Comparison of ENCODE assay signal across 9 cellular contexts in genomic region chr1:39892611-39893595, GRCh38. TPM values are rescaled to one million over a fixed set of nuclear protein-coding genes. Genes with fewer than 3 reads are reported as not detected.
DNase-seq lines count a peak whose midpoint lies in the region; ATAC-seq and TF ChIP-seq lines count a peak whose summit lies in the region.
"Had no signal": no experiment of that assay in that cellular context is flagged by ENCODE, and none has a peak within 500 bp of the region (broad histone marks: within the 10 kb centered on the region; RNA-seq: fewer than 3 reads in every experiment).

No MANE protein-coding gene starts in this region.

- H3K36me3 ChIP-seq in body of pancreas (replicated peaks in 1 of 2; ENCODE audit: insufficient read depth in 1 of 2, low read depth in 2 of 2): no peaks in the 10 kb centered on the region
- no peaks in the 10 kb centered on the region for H3K36me3 ChIP-seq in lower lobe of right lung

- TF ChIP-seq CTCF in body of pancreas (IDR thresholded peaks at IDR 0.05) (peak in 1 of 7 experiments; percentile 6), lower lobe of right lung (IDR thresholded peaks at IDR 0.05) (no peak)

- WGBS in body of pancreas, 2 donors: 5% methylated on average over 6 of the region's 6 CpGs

- H3K4me1 ChIP-seq in body of pancreas (peaks cover 56% of the 10 kb centered on the region), lower lobe of right lung (peaks cover 38% of the 10 kb centered on the region)

- H3K4me3 ChIP-seq in body of pancreas: no peak overlapping the region
- H3K4me3 ChIP-seq in lower lobe of right lung: no peak overlapping the region
- H3K4me3 ChIP-seq: dorsolateral prefrontal cortex had no signal

- no peak for TF ChIP-seq POLR2A in body of pancreas (IDR thresholded peaks at IDR 0.05)

- H3K27ac ChIP-seq in body of pancreas (peak overlapping the region; percentile 19 to 65 (median 36)), lower lobe of right lung (peak overlapping the region; percentile 49)

- no peaks in the 10 kb centered on the region for H3K27me3 ChIP-seq in body of pancreas
- H3K27me3 ChIP-seq in lower lobe of right lung (ENCODE audit: low read depth): peaks cover 8% of the 10 kb centered on the region
- H3K27me3 ChIP-seq: dorsolateral prefrontal cortex had no signal

- DNase-seq in DMS 273 treated with DMSO at 0.1 percent for 48 hours (lab: John Stamatoyannopoulos, UW) (peak; percentile 96), NCI-H1417 (lab: John Stamatoyannopoulos, UW) (peak in 2 of 3 experiments; percentile 44 to 75), body of pancreas (peak; percentile 42 to 63 (median 57)), lower lobe of right lung (no peak), NCI-H128 (lab: John Stamatoyannopoulos, UW; ENCODE audit: unreplicated experiment) (no peak)

- H3K9me3 ChIP-seq in body of pancreas (no peaks in the 10 kb centered on the region), lower lobe of right lung (no peaks in the 10 kb centered on the region)

- ATAC-seq in body of pancreas: peak; percentile 63
- peak; percentile 68 to 83 for ATAC-seq in lower lobe of right lung
- no peak for ATAC-seq in HG03457 (IDR thresholded peaks at IDR 0.05; ENCODE audit: unreplicated experiment)
- no peak for ATAC-seq in GM21423 (IDR thresholded peaks at IDR 0.05; ENCODE audit: unreplicated experiment)
- no peak for ATAC-seq in GM21390 (IDR thresholded peaks at IDR 0.05; ENCODE audit: unreplicated experiment)

- intact Hi-C loops in body of pancreas (cut with DNase I) (no loop called here), lower lobe of right lung (cut with DNase I) (no loop called here)

RNA-seq across cellular contexts. Expression of gene MYCL, which starts 8.8 kb away (rescaled TPM):
- 10 to 100 TPM; 28.3 to 33.0 TPM for total RNA-seq in body of pancreas
- total RNA-seq in lower lobe of right lung: 3.9 TPM

RNA-seq across cellular contexts. Expression of gene TRIT1, which starts 9.6 kb away (rescaled TPM):
- 10 to 100 TPM; 15.8 to 30.7 TPM for total RNA-seq in body of pancreas
- total RNA-seq in lower lobe of right lung: 12.3 TPM

Comparison
In these comparisons a context has a peak if more than half of its experiments do, and no peak if none do; other contexts are left out.
1. DNase-seq: peak in DMS 273 treated with DMSO at 0.1 percent for 48 hours (single experiment), NCI-H1417 (2 of 3) and body of pancreas (4 of 4); none in lower lobe of right lung (single experiment) and NCI-H128 (single experiment).
2. ATAC-seq: peak in body of pancreas (single experiment) and lower lobe of right lung (2 of 2); none in HG03457 (single experiment), GM21423 (single experiment) and GM21390 (single experiment).